15 cellular contexts compared by ENCODE assay signal in genomic region chrY:19559161-19559560, GRCh38.
"Had no signal": no experiment of that assay in that cellular context is flagged by ENCODE, and none has a peak within 500 bp of the region (broad histone marks: within the 10 kb centered on the region; RNA-seq: fewer than 3 reads in every experiment).

No MANE protein-coding gene starts in this region.

- H3K9me3 Mint-ChIP-seq: brain; nephron progenitor cell; stimulated activated naive CD8-positive, alpha-beta T cell treated with anti-CD3 and anti-CD28 coated beads, Interleukin-15, amount 100 ng/mL, for 72 hours; T-helper 2 cell treated with Interferon-gamma antibody and Interleukin-4, amounts not matched to agents 5 μg/mL and 100 μg/mL, for 36 hours had no signal

- H3K27me3 Mint-ChIP-seq: brain; stimulated activated naive CD8-positive, alpha-beta T cell treated with anti-CD3 and anti-CD28 coated beads, Interleukin-15, amount 100 ng/mL, for 72 hours had no signal

- H3K27ac Mint-ChIP-seq: brain; nephron progenitor cell; stimulated activated naive CD8-positive, alpha-beta T cell treated with anti-CD3 and anti-CD28 coated beads, Interleukin-15, amount 100 ng/mL, for 72 hours; T-helper 2 cell treated with Interferon-gamma antibody and Interleukin-4, amounts not matched to agents 5 μg/mL and 100 μg/mL, for 36 hours had no signal

- H3K4me3 Mint-ChIP-seq: brain; nephron progenitor cell; stimulated activated naive CD8-positive, alpha-beta T cell treated with anti-CD3 and anti-CD28 coated beads, Interleukin-15, amount 100 ng/mL, for 72 hours; T-helper 2 cell treated with Interferon-gamma antibody and Interleukin-4, amounts not matched to agents 5 μg/mL and 100 μg/mL, for 36 hours had no signal

- ATAC-seq: activated CD4-positive, CD25-positive, alpha-beta regulatory T cell treated with anti-CD3 and anti-CD28 coated beads, Interleukin-2, amount 50 U/mL, for 24 hours; gastroesophageal sphincter; stimulated activated naive CD8-positive, alpha-beta T cell treated with anti-CD3 and anti-CD28 coated beads, Interleukin-15, amount 100 ng/mL, for 72 hours had no signal

- H3K4me1 Mint-ChIP-seq: brain; nephron progenitor cell; stimulated activated naive CD8-positive, alpha-beta T cell treated with anti-CD3 and anti-CD28 coated beads, Interleukin-15, amount 100 ng/mL, for 72 hours had no signal

- H3K36me3 Mint-ChIP-seq: brain had no signal

- DNase-seq: activated naive CD4-positive, alpha-beta T cell treated with anti-CD3 and anti-CD28 coated beads, Interleukin-2, amount 50 U/mL, for 16 hours; activated T-cell treated with anti-CD3 and anti-CD28 coated beads, Interleukin-2, amount 50 U/mL, for 1 hour; amygdala; dorsolateral prefrontal cortex; esophagus squamous epithelium; left ventricle myocardium inferior; mesendoderm; nephron progenitor cell; sigmoid colon; stimulated activated CD4-positive, alpha-beta T cell treated with anti-CD3 and anti-CD28 coated beads, Interleukin-12 subunit alpha, Interleukin-12 subunit beta, amount 100 ng/mL, for 4 hours; stimulated activated naive CD8-positive, alpha-beta T cell treated with anti-CD3 and anti-CD28 coated beads, Interleukin-15, amount 100 ng/mL, for 72 hours had no signal
